3 cellular contexts compared by ENCODE assay signal in the genomic region with DNA sequence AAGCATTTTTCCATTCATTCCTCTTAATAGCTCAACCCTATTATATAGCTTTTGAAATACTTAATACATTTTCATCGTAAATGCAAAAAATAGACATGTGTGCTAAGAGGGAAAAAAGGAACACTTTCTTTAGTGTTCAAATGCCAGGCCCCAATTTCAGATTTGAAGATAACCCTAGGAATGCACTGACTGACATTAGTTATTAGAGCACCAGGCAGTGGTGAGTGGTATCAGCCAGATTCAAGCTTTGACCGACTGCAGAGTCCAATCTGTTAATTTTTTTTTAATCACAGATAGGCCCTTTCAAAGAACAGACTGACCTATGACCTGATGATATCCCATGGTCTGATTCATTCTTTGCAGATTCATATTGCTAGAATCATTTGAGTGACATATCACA.
"Had no signal": no experiment of that assay in that cellular context is flagged by ENCODE, and none has a peak within 500 bp of the region (broad histone marks: within the 10 kb centered on the region; RNA-seq: fewer than 3 reads in every experiment).

No MANE protein-coding gene starts in this region.

- DNase-seq: GDM1, GF-D8 had no signal

- ATAC-seq: GM12878 had no signal

- H3K4me3 ChIP-seq: GM12878 had no signal
